In genomic region chr4:14078311-14078710, GRCh38 we compare ENCODE assay signal across 23 cellular contexts.
"Had no signal": no experiment of that assay in that cellular context is flagged by ENCODE, and none has a peak within 500 bp of the region (broad histone marks: within the 10 kb centered on the region; RNA-seq: fewer than 3 reads in every experiment).

No MANE protein-coding gene starts in this region.

- H3K4me3 ChIP-seq: adrenal gland, body of pancreas, Peyer's patch, SJCRH30 had no signal

- ATAC-seq: activated CD4-positive, alpha-beta T cell treated with anti-CD3 and anti-CD28 coated beads for 36 hours; activated CD8-positive, alpha-beta T cell treated with anti-CD3 and anti-CD28 coated beads for 36 hours; activated T-cell treated with anti-CD3 and anti-CD28 coated beads, Interleukin-2, amount 50 U/mL, for 72 hours; body of pancreas had no signal

- DNase-seq: activated CD4-positive, alpha-beta T cell treated with anti-CD3 and anti-CD28 coated beads for 36 hours; activated CD4-positive, alpha-beta T cell treated with anti-CD3 and anti-CD28 coated beads, Interleukin-2, amount 50 U/mL, for 1 hour; activated CD8-positive, alpha-beta memory T cell treated with anti-CD3 and anti-CD28 coated beads, Interleukin-2, amount 50 U/mL, for 4 hours; activated CD8-positive, alpha-beta T cell treated with anti-CD3 and anti-CD28 coated beads for 36 hours; activated naive CD4-positive, alpha-beta T cell treated with anti-CD3 and anti-CD28 coated beads, Interleukin-2, amount 50 U/mL, for 16 hours; activated naive CD8-positive, alpha-beta T cell treated with anti-CD3 and anti-CD28 coated beads, Interleukin-2, amount 10 ng/mL, durations not matched to agents 7 days and 5 days; activated T-cell treated with anti-CD3 and anti-CD28 coated beads, Interleukin-2, amount 50 U/mL, for 72 hours; adrenal gland; anterior cingulate cortex; body of pancreas; MM.1S; NCI-H1105 treated with DMSO at 0.1 percent for 48 hours; NCI-H1436 treated with DMSO at 0.1 percent for 48 hours; NCI-H187; NCI-H2081; NCI-H510A treated with DMSO at 0.1 percent for 48 hours; NCI-H69; Peyer's patch; Right ventricle myocardium superior; SJCRH30; SK-N-SH; T-helper 1 cell; WERI-Rb-1 had no signal
